ENCODE assay signal across 25 cellular contexts in genomic region chr17:80458016-80458415, GRCh38. TPM values are rescaled to one million over a fixed set of nuclear protein-coding genes. Genes with fewer than 3 reads are reported as not detected.
"Had no signal": no experiment of that assay in that cellular context is flagged by ENCODE, and none has a peak within 500 bp of the region (broad histone marks: within the 10 kb centered on the region; RNA-seq: fewer than 3 reads in every experiment).

No MANE protein-coding gene starts in this region.

- H3K27me3 ChIP-seq: breast epithelium, esophagus muscularis mucosa, gastroesophageal sphincter, uterus had no signal

- H3K9ac ChIP-seq: parathyroid adenoma had no signal

- ATAC-seq: activated CD8-positive, alpha-beta memory T cell treated with anti-CD3 and anti-CD28 coated beads, Interleukin-2, amount 10 ng/mL, durations not matched to agents 7 days and 5 days; activated CD8-positive, alpha-beta T cell treated with anti-CD3 and anti-CD28 coated beads for 36 hours; activated naive CD4-positive, alpha-beta T cell treated with anti-CD3 and anti-CD28 coated beads, Interleukin-2, amount 50 U/mL, for 72 hours; gastroesophageal sphincter; naive thymus-derived CD8-positive, alpha-beta T cell; sciatic nerve; stimulated activated naive B cell treated with anti-CD40 and anti-IgM and Interleukin-4, amounts not matched to agents 10 μg/mL and 1 μg/mL and 100 μg/mL, for 72 hours had no signal

- H3K27ac ChIP-seq: breast epithelium, left ventricle myocardium inferior, parathyroid adenoma, WERI-Rb-1 had no signal

- H3K4me1 ChIP-seq: breast epithelium had no signal

- H3K36me3 Mint-ChIP-seq: activated CD8-positive, alpha-beta memory T cell treated with anti-CD3 and anti-CD28 coated beads, Interleukin-2, amount 10 ng/mL, durations not matched to agents 7 days and 5 days; mesothelial cell of epicardium; naive thymus-derived CD8-positive, alpha-beta T cell had no signal

- H3K4me2 ChIP-seq: smooth muscle cell had no signal

- H3K9me3 ChIP-seq: breast epithelium, esophagus muscularis mucosa, gastroesophageal sphincter, left ventricle myocardium inferior, uterus had no signal

- H3K27ac Mint-ChIP-seq: activated CD4-positive, alpha-beta T cell treated with anti-CD3 and anti-CD28 coated beads, Interleukin-2, amount 10 ng/mL, durations not matched to agents 7 days and 5 days; activated CD8-positive, alpha-beta T cell treated with anti-CD3 and anti-CD28 coated beads for 36 hours; activated naive CD4-positive, alpha-beta T cell treated with anti-CD3 and anti-CD28 coated beads, Interleukin-2, amount 50 U/mL, for 72 hours; mesothelial cell of epicardium had no signal

- H3K4me3 Mint-ChIP-seq: activated CD4-positive, alpha-beta T cell treated with anti-CD3 and anti-CD28 coated beads, Interleukin-2, amount 10 ng/mL, durations not matched to agents 7 days and 5 days; activated CD8-positive, alpha-beta memory T cell treated with anti-CD3 and anti-CD28 coated beads, Interleukin-2, amount 10 ng/mL, durations not matched to agents 7 days and 5 days; activated CD8-positive, alpha-beta T cell treated with anti-CD3 and anti-CD28 coated beads for 36 hours; central memory CD8-positive, alpha-beta T cell; mesothelial cell of epicardium; stimulated activated naive B cell treated with anti-CD40 and anti-IgM and Interleukin-4, amounts not matched to agents 10 μg/mL and 1 μg/mL and 100 μg/mL, for 72 hours had no signal

- H3K36me3 ChIP-seq: breast epithelium, esophagus muscularis mucosa, gastroesophageal sphincter, left ventricle myocardium inferior, uterus, WERI-Rb-1 had no signal

- H3K4me3 ChIP-seq: gastroesophageal sphincter, left ventricle myocardium inferior, smooth muscle cell, uterus had no signal

- H3K9me3 Mint-ChIP-seq: activated CD4-positive, alpha-beta T cell treated with anti-CD3 and anti-CD28 coated beads, Interleukin-2, amount 10 ng/mL, durations not matched to agents 7 days and 5 days; activated CD8-positive, alpha-beta T cell treated with anti-CD3 and anti-CD28 coated beads for 36 hours; activated naive CD4-positive, alpha-beta T cell treated with anti-CD3 and anti-CD28 coated beads, Interleukin-2, amount 50 U/mL, for 72 hours; central memory CD8-positive, alpha-beta T cell; mesothelial cell of epicardium; naive thymus-derived CD8-positive, alpha-beta T cell; stimulated activated naive B cell treated with anti-CD40 and anti-IgM and Interleukin-4, amounts not matched to agents 10 μg/mL and 1 μg/mL and 100 μg/mL, for 72 hours had no signal

- DNase-seq: activated CD4-positive, alpha-beta T cell treated with anti-CD3 and anti-CD28 coated beads, Interleukin-2, amount 10 ng/mL, durations not matched to agents 7 days and 5 days; activated CD4-positive, CD25-positive, alpha-beta regulatory T cell treated with anti-CD3 and anti-CD28 coated beads, Interleukin-2, amount 50 U/mL, for 72 hours; activated gamma-delta T cell; activated T-cell treated with anti-CD3 and anti-CD28 coated beads for 4 hours; head of caudate nucleus; hypothalamus; left ventricle myocardium inferior; naive thymus-derived CD8-positive, alpha-beta T cell; nucleus accumbens; stimulated activated CD4-positive, alpha-beta T cell treated with anti-CD3 and anti-CD28 coated beads, Interleukin-15, amount 100 ng/mL, for 24 hours; stimulated activated naive B cell treated with anti-CD40 and anti-IgM and Interleukin-4, amounts not matched to agents 10 μg/mL and 1 μg/mL and 100 μg/mL, for 72 hours; trophoblast cell; uterus; WERI-Rb-1 had no signal

RNA-seq across cellular contexts. Expression of gene NPTX1, which starts 18.4 kb away (rescaled TPM):
- polyA plus RNA-seq: naive thymus-derived CD8-positive, alpha-beta T cell had no signal
